ENCODE assay signal across 23 cellular contexts in genomic region chr6:120173250-120173649, GRCh38.
"Had no signal": no experiment of that assay in that cellular context is flagged by ENCODE, and none has a peak within 500 bp of the region (broad histone marks: within the 10 kb centered on the region; RNA-seq: fewer than 3 reads in every experiment).

No MANE protein-coding gene starts in this region.

- DNase-seq: activated CD4-positive, alpha-beta T cell treated with anti-CD3 and anti-CD28 coated beads for 1 hour; activated CD4-positive, alpha-beta T cell treated with anti-CD3 and anti-CD28 coated beads, Interleukin-2, amount 50 U/mL, for 1 hour; activated CD8-positive, alpha-beta T cell treated with anti-CD3 and anti-CD28 coated beads, Interleukin-2, amount 10 ng/mL, durations not matched to agents 7 days and 5 days; activated T-cell treated with anti-CD3 and anti-CD28 coated beads, Interleukin-2, amount 50 U/mL, for 1 hour; aorta; brain microvascular endothelial cell; colonic mucosa; dorsolateral prefrontal cortex; effector memory CD8-positive, alpha-beta T cell; esophagus squamous epithelium; head of caudate nucleus; hypothalamus; left ventricle myocardium superior; mammary epithelial cell; midbrain; natural killer cell; retina; sigmoid colon; stimulated activated CD4-positive, alpha-beta T cell treated with anti-CD3 and anti-CD28 coated beads, Interleukin-4, amount 100 ng/mL, for 24 hours; substantia nigra; thyroid gland had no signal

- FAIRE-seq: endothelial cell of umbilical vein, TTC549 had no signal
